8 cellular contexts compared by ENCODE assay signal in the genomic region with DNA sequence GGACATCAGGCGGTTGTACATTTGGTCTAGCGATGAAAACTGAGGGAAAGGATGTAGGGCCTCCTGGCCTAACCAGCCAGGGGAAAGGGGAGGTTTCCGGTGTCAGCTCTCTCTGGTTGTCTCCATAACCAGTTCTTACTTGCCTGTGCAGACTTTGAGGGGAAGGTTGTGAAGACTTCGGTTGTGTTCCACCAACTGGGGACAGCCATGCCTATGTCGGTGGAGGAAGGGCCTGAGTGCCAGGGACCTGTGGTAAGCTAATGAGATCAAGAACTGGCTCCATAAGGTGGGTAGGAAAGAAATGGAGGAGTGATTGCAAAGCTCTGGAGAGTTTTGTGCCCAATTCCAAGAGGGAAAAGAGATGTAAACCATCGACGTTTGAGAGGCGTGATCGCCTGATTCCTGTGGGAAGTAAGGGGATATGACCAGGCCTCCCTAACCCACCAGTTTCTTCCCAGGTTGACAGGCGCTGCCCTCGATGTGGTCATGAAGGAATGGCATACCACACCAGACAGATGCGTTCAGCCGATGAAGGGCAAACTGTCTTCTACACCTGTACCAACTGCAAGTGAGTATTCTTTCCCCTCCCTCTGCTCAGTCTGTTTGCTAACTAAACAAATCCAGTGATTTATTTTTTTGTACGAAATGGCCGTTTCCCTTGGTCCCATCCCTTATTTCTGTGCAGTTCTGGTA. TPM values are rescaled to one million over a fixed set of nuclear protein-coding genes. Genes with fewer than 3 reads are reported as not detected.
DNase-seq lines count a peak whose midpoint lies in the region; ATAC-seq and TF ChIP-seq lines count a peak whose summit lies in the region.

No MANE protein-coding gene starts in this region.

- H3K79me2 ChIP-seq in DND-41 (ENCODE audit: insufficient read depth, low read length) (peaks cover 42% of the 10 kb centered on the region), Loucy (ENCODE audit: insufficient read depth, low read length) (peaks cover 58% of the 10 kb centered on the region)

- TF ChIP-seq CTCF in DND-41 (IDR thresholded peaks at IDR 0.05; ENCODE audit: borderline replicate concordance, extremely low read depth, low read length, poor library complexity, severe bottlenecking) (no peak), Loucy (conservative IDR thresholded peaks at IDR 0.05; ENCODE audit: low read length) (no peak), cardiac muscle cell (IDR thresholded peaks at IDR 0.05; ENCODE audit: low read depth, low read length) (no peak), progenitor cell of endocrine pancreas (IDR thresholded peaks at IDR 0.05; ENCODE audit: unreplicated experiment) (no peak)

- H3K4me1 ChIP-seq in DND-41 (ENCODE audit: insufficient read depth, low read length): peaks cover 56% of the 10 kb centered on the region
- H3K4me1 ChIP-seq in Loucy (ENCODE audit: insufficient read depth, low read length, poor library complexity, severe bottlenecking): peaks cover 41% of the 10 kb centered on the region
- H3K4me1 ChIP-seq in cardiac muscle cell (ENCODE audit: low read depth): no peaks in the 10 kb centered on the region

- peaks cover 24% of the 10 kb centered on the region for H3K4me1 Mint-ChIP-seq in progenitor cell of endocrine pancreas (ENCODE audit: low read depth)

- H3K27me3 ChIP-seq in DND-41 (ENCODE audit: insufficient read depth, low read length, poor library complexity): no peaks in the 10 kb centered on the region
- H3K27me3 ChIP-seq in Loucy (ENCODE audit: insufficient read depth, low read length, poor library complexity, severe bottlenecking): no peaks in the 10 kb centered on the region
- H3K27me3 ChIP-seq in cardiac muscle cell: no peaks in the 10 kb centered on the region

- H4K20me1 ChIP-seq in DND-41 (ENCODE audit: insufficient read depth, low read length) (no peaks in the 10 kb centered on the region), Loucy (ENCODE audit: insufficient read depth, low read length, poor library complexity, severe bottlenecking) (no peaks in the 10 kb centered on the region)

- peak overlapping the region; percentile 73 for H3K9ac ChIP-seq in DND-41 (ENCODE audit: low read depth, low read length)
- H3K9ac ChIP-seq in Loucy (ENCODE audit: low read depth, low read length, poor library complexity, severe bottlenecking): peak overlapping the region; percentile 96

- H3K27ac ChIP-seq in DND-41 (ENCODE audit: low read length) (peak overlapping the region; percentile 86), cardiac muscle cell (peak overlapping the region; percentile 93)

- H3K36me3 Mint-ChIP-seq in progenitor cell of endocrine pancreas (ENCODE audit: insufficient read depth): peaks cover 6% of the 10 kb centered on the region

- peak overlapping the region; percentile 96 for H3K27ac Mint-ChIP-seq in progenitor cell of endocrine pancreas

- DNase-seq in DND-41: peak; percentile 64
- DNase-seq in activated effector memory CD4-positive, alpha-beta T cell treated with Interleukin-2 at 50 U/mL for 16 hours: peak; percentile 39
- DNase-seq in cardiac muscle cell (ENCODE audit: low read depth in 1 of 2, low spot score in 1 of 2): peak in 1 of 2 donors; percentile 39
- no peak for DNase-seq in progenitor cell of endocrine pancreas (ENCODE audit: low spot score, unreplicated experiment)
- DNase-seq in DMS153 treated with DMSO at 0.1 percent for 48 hours (lab: John Stamatoyannopoulos, UW; ENCODE audit: unreplicated experiment): no peak

- H3K4me2 ChIP-seq in DND-41 (ENCODE audit: insufficient read depth, low read length) (peak overlapping the region; percentile 87), Loucy (ENCODE audit: low read depth, low read length, poor library complexity, severe bottlenecking) (peak overlapping the region; percentile 84)

- no peaks in the 10 kb centered on the region for H3K9me3 Mint-ChIP-seq in progenitor cell of endocrine pancreas (ENCODE audit: low read depth)

- H3K27me3 Mint-ChIP-seq in progenitor cell of endocrine pancreas: no peaks in the 10 kb centered on the region

- ATAC-seq in DND-41 (ENCODE audit: insufficient read depth, low read depth) (peak; percentile 57), GM21390 (IDR thresholded peaks at IDR 0.05; ENCODE audit: unreplicated experiment) (peak; percentile 10), HG03432 (IDR thresholded peaks at IDR 0.05; ENCODE audit: unreplicated experiment) (no peak)

- H3K9me2 ChIP-seq in Loucy (replicated peaks; ENCODE audit: low read depth, low read length): no peaks in the 10 kb centered on the region

- H3K4me3 Mint-ChIP-seq in progenitor cell of endocrine pancreas (ENCODE audit: low read depth): peak overlapping the region; percentile 90

- no peaks in the 10 kb centered on the region for H3F3A ChIP-seq in Loucy (ENCODE audit: low read depth)

- H3K9me3 ChIP-seq in DND-41 (ENCODE audit: insufficient read depth, low read length, severe bottlenecking) (no peaks in the 10 kb centered on the region), Loucy (ENCODE audit: insufficient read depth, low read depth, low read length) (no peaks in the 10 kb centered on the region), cardiac muscle cell (ENCODE audit: low read depth) (no peaks in the 10 kb centered on the region)

- H3K4me3 ChIP-seq in DND-41 (ENCODE audit: low read depth in 1 of 2, low read length in 2 of 2): peak overlapping the region; percentile 71 to 83; a peak in 3 of 4 replicates
- H3K4me3 ChIP-seq in Loucy (ENCODE audit: low read length, poor library complexity, severe bottlenecking): peak overlapping the region; percentile 93
- peak overlapping the region; percentile 86 for H3K4me3 ChIP-seq in cardiac muscle cell

- H3K36me3 ChIP-seq in DND-41 (ENCODE audit: insufficient read depth, low read length): peaks cover 19% of the 10 kb centered on the region
- H3K36me3 ChIP-seq in Loucy (ENCODE audit: insufficient read depth, low read length): no peaks in the 10 kb centered on the region; the same call in 1 of the 2 replicates
- H3K36me3 ChIP-seq in cardiac muscle cell: no peaks in the 10 kb centered on the region

- H2AFZ ChIP-seq in DND-41 (ENCODE audit: low read depth, low read length): peak overlapping the region; percentile 79
- peak overlapping the region; percentile 92 for H2AFZ ChIP-seq in Loucy (ENCODE audit: low read length)

RNA-seq across cellular contexts. Expression of a gene that starts 0.8 kb away (rescaled TPM):
- total RNA-seq in cardiac muscle cell (22.0 and 22.4 TPM in 2 replicates), progenitor cell of endocrine pancreas (23.0 and 27.3 TPM in 2 replicates)
- 26.8 and 55.1 TPM in 2 replicates for polyA plus RNA-seq in cardiac muscle cell

RNA-seq across cellular contexts. Expression of a gene that starts 5.1 kb away (rescaled TPM):
- 30.0 and 38.3 TPM in 2 replicates for total RNA-seq in cardiac muscle cell
- polyA plus RNA-seq in cardiac muscle cell: 47.7 and 63.7 TPM in 2 replicates
- 45.1 and 48.4 TPM in 2 replicates for total RNA-seq in progenitor cell of endocrine pancreas

RNA-seq across cellular contexts. Expression of a gene that starts 13.7 kb away (rescaled TPM):
- total RNA-seq in cardiac muscle cell (not detected in 2 replicates), progenitor cell of endocrine pancreas (not detected in 2 replicates)
- polyA plus RNA-seq in cardiac muscle cell: 0.46 and 0.90 TPM in 2 replicates

RNA-seq across cellular contexts. Expression of a gene that starts 51.0 kb away (rescaled TPM):
- total RNA-seq in cardiac muscle cell (not detected in 2 replicates), progenitor cell of endocrine pancreas (not detected in 2 replicates)
- polyA plus RNA-seq in cardiac muscle cell: not detected in 2 replicates

Comparison
In these comparisons a context has a peak if more than half of its experiments do, and no peak if none do; other contexts are left out.
1. DNase-seq: peak in DND-41 (single experiment) and activated effector memory CD4-positive, alpha-beta T cell treated with Interleukin-2 at 50 U/mL for 16 hours (single experiment); none in progenitor cell of endocrine pancreas (single experiment) and DMS153 treated with DMSO at 0.1 percent for 48 hours (single experiment).
2. Peak in every context shown above with its lines, with median percentiles within 50 percentile points of each other: H3K4me3 ChIP-seq.